ENCODE assay signal across 1 cellular context in the genomic region with DNA sequence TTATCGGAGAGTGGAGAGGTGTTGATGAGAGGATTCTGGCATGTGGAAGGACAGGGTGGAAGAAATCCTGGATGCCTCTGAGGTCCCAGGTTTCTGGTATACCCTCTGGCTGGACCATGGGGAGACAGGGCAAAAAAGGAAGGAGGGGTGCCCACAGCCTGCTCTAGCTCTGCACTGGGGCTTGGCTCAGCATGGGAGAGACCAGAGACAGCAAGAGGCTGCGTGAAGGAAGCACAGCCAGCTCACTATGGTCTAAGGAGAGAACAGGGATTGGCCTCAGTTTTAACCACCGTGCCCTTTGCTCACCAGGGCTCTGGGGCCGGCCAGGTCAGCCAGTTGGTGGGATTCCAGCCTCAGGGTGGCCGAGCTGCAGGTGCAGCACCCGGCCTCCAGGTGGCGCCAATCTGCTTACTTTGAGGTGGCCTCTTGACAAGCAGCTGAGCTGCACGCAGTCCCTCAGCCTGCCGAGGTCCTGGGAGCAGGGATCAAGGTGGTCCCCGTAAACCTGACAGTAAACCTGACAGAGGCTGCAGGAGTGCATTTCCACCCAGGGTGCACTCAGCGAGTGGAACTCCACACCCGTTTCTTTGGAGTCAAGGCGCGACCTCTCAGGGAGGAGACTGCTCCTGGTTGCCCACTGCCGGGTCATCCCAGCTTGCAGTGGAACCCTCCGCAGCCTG.
TF ChIP-seq lines count a peak whose summit lies in the region.

No MANE protein-coding gene starts in this region.

TF ChIP-seq in SK-N-SH treated with all-trans-retinoic acid at 6 μM for 48 hours, 23 proteins besides CTCF, POLR2A, EP300 and RAD21 (continued from another document):
- TF ChIP-seq, protein P1, sequence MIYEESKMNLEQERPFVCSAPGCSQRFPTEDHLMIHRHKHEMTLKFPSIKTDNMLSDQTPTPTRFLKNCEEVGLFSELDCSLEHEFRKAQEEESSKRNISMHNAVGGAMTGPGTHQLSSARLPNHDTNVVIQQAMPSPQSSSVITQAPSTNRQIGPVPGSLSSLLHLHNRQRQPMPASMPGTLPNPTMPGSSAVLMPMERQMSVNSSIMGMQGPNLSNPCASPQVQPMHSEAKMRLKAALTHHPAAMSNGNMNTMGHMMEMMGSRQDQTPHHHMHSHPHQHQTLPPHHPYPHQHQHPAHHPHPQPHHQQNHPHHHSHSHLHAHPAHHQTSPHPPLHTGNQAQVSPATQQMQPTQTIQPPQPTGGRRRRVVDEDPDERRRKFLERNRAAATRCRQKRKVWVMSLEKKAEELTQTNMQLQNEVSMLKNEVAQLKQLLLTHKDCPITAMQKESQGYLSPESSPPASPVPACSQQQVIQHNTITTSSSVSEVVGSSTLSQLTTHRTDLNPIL (CRISPR knock-in tag; IDR thresholded peaks at IDR 0.05; ENCODE audit: low read depth), result no peak
- TF ChIP-seq CSDC2 (CRISPR knock-in tag; IDR thresholded peaks at IDR 0.05), result no peak
